8 cellular contexts compared by ENCODE assay signal in genomic region chr14:105414456-105415371, GRCh38. TPM values are rescaled to one million over a fixed set of nuclear protein-coding genes. Genes with fewer than 3 reads are reported as not detected.
DNase-seq lines count a peak whose midpoint lies in the region; ATAC-seq and TF ChIP-seq lines count a peak whose summit lies in the region.

No MANE protein-coding gene starts in this region.

- peaks cover 19% of the 10 kb centered on the region for H3K27me3 ChIP-seq in kidney epithelial cell (ENCODE audit: control insufficient read depth, insufficient read depth, low read length)

- no peak overlapping the region for H3K27ac Mint-ChIP-seq in central memory CD8-positive, alpha-beta T cell (ENCODE audit: low read depth)

- peak; percentile 71 for DNase-seq in CD1c-positive myeloid dendritic cell (ENCODE audit: extremely low spot score)
- peak; percentile 12 for DNase-seq in NCI-H1048 (lab: John Stamatoyannopoulos, UW)
- DNase-seq in activated CD4-positive, CD25-positive, alpha-beta regulatory T cell (lab: John Stamatoyannopoulos, UW) = peak; percentile 28 to 64 (median 46)
- DNase-seq in central memory CD8-positive, alpha-beta T cell (ENCODE audit: low spot score in 2 of 2) = peak; percentile 30 to 43
- DNase-seq in kidney epithelial cell (ENCODE audit: low read depth) = no peak
- peak; percentile 54 to 58 for DNase-seq in stimulated activated CD4-positive, alpha-beta T cell treated with anti-CD3 and anti-CD28 coated beads, Interleukin-12 subunit alpha, Interleukin-12 subunit beta, amount 100 ng/mL, for 24 hours (ENCODE audit: low read depth in 2 of 2)

- H3K4me1 Mint-ChIP-seq in central memory CD8-positive, alpha-beta T cell = peaks cover 5% of the 10 kb centered on the region

- peak overlapping the region; percentile 50 for H3K4me3 Mint-ChIP-seq in central memory CD8-positive, alpha-beta T cell

- H3K36me3 Mint-ChIP-seq in central memory CD8-positive, alpha-beta T cell (ENCODE audit: insufficient read depth) = peaks cover 2% of the 10 kb centered on the region

- ATAC-seq in GM21360 (IDR thresholded peaks at IDR 0.05; ENCODE audit: unreplicated experiment) (peak; percentile 64), GM18519 (IDR thresholded peaks at IDR 0.05; ENCODE audit: low FRiP score, unreplicated experiment) (no peak)
- ATAC-seq in central memory CD8-positive, alpha-beta T cell (replicated peaks; ENCODE audit: extremely low read depth, poor library complexity, severe bottlenecking) = peak; percentile 82

- peak overlapping the region; percentile 38 for H3K4me3 ChIP-seq in kidney epithelial cell (ENCODE audit: low read depth, low read length)

- peaks cover 42% of the 10 kb centered on the region for H3K27me3 Mint-ChIP-seq in central memory CD8-positive, alpha-beta T cell

- no peak for TF ChIP-seq CTCF in kidney epithelial cell (IDR thresholded peaks at IDR 0.05; ENCODE audit: insufficient read depth, low read length, poor library complexity, severe bottlenecking)

- H3K9me3 Mint-ChIP-seq in central memory CD8-positive, alpha-beta T cell = no peaks in the 10 kb centered on the region

- H3K36me3 ChIP-seq in kidney epithelial cell (ENCODE audit: control insufficient read depth, insufficient read depth, low read length) = no peaks in the 10 kb centered on the region

RNA-seq across cellular contexts. Expression of gene MTA1, which starts 4.9 kb away (rescaled TPM):
- total RNA-seq in kidney epithelial cell = 68.3 and 75.0 TPM in 2 replicates

RNA-seq across cellular contexts. Expression of gene TEX22, which starts 16.4 kb away (rescaled TPM):
- 0.27 and 0.46 TPM in 2 replicates for total RNA-seq in kidney epithelial cell

RNA-seq across cellular contexts. Expression of gene CRIP2, which starts 59.9 kb away (rescaled TPM):
- total RNA-seq in kidney epithelial cell = 101 and 128 TPM in 2 replicates
